ENCODE assay signal across 21 cellular contexts in the genomic region with DNA sequence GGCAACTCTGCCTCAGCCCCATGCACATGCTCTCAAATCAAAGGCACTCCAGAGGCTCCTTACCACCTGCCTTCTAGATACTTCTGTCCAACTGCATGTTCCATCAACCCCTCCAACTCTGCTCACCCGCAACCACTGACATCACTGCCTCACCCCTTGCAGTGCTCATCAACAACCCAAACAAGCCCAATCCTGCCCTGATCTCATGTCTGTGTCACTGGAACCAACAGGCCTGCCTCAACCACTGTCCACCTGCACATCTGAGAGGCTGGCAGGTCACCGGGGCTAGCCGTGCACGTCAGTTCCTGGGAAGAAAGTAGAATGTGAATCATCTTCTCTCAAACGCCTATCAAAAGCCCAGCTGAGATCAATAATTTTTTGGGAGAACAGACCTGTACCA. TPM values are rescaled to one million over a fixed set of nuclear protein-coding genes. Genes with fewer than 3 reads are reported as not detected.
DNase-seq lines count a peak whose midpoint lies in the region; ATAC-seq, FAIRE-seq and TF ChIP-seq lines count a peak whose summit lies in the region.
"Had no signal": no experiment of that assay in that cellular context is flagged by ENCODE, and none has a peak within 500 bp of the region (broad histone marks: within the 10 kb centered on the region; RNA-seq: fewer than 3 reads in every experiment).

No MANE protein-coding gene starts in this region.

- peaks cover 84 to 85% of the 10 kb centered on the region in 2 experiments for H4K20me1 ChIP-seq in H1 (replicated peaks in 1 of 2; ENCODE audit: control insufficient read depth in 1 of 2, insufficient read depth in 2 of 2, low read length in 2 of 2)

- CTCF ChIA-PET in H1 (lab: Charles Lee; ENCODE audit: partially characterized antibody) = interaction anchor here (1.1 to 1.9 kb wide), 2 partner anchors 9 to 18 kb away, joined by 4 to 5 read pairs; no protein-coding TSS in a partner anchor

- no peak overlapping the region for H2BK12ac ChIP-seq in H1 (ENCODE audit: low read depth, low read length)

- no peak overlapping the region for H2AK5ac ChIP-seq in H1 (ENCODE audit: low read depth, low read length)

- H3K27me3 Mint-ChIP-seq in natural killer cell (ENCODE audit: low read depth in 2 of 2) = no peaks in the 10 kb centered on the region

- peak overlapping the region; percentile 90 to 91 for H3K27ac Mint-ChIP-seq in natural killer cell

- H4K8ac ChIP-seq in H1 (ENCODE audit: extremely low read depth, insufficient read depth, low read length) = no peak overlapping the region

- H3K4me3 Mint-ChIP-seq in natural killer cell = peak overlapping the region; percentile 28
- H3K4me3 Mint-ChIP-seq: CD8-positive, alpha-beta memory T cell had no signal

- peak overlapping the region in 1 of 2 experiments; percentile 11; a peak in 1 of 4 replicates for H3K4me2 ChIP-seq in H1 (ENCODE audit: insufficient read depth in 1 of 2, low read depth in 2 of 2, low read length in 2 of 2)

- ATAC-seq in natural killer cell (no peak), GM18861 (IDR thresholded peaks at IDR 0.05; ENCODE audit: unreplicated experiment) (no peak)
- ATAC-seq: HCT116 had no signal

- no peaks in the 10 kb centered on the region for H3K9me3 Mint-ChIP-seq in natural killer cell
- H3K9me3 Mint-ChIP-seq: CD8-positive, alpha-beta memory T cell had no signal

- H3K36me3 ChIP-seq in H1 (ENCODE audit: control insufficient read depth in 2 of 4, insufficient read depth in 4 of 4, low read length in 3 of 4) (peaks cover 10 to 76% (median 13%) of the 10 kb centered on the region in 4 experiments), thyroid gland (peaks cover 0 to 13% of the 10 kb centered on the region in 2 donors)

- H3K4ac ChIP-seq in H1 (replicated peaks; ENCODE audit: insufficient read length, low read depth, low read length) = no peak overlapping the region

- H2BK20ac ChIP-seq in H1 (ENCODE audit: low read length) = no peak overlapping the region

- no peak for TF ChIP-seq POLR2A in H1 (IDR thresholded peaks at IDR 0.05; ENCODE audit: control extremely low read depth in 1 of 2, low read depth in 2 of 2, low read length in 2 of 2)
- TF ChIP-seq POLR2A in thyroid gland (IDR thresholded peaks at IDR 0.05) = no peak
- no peak for TF ChIP-seq POLR2A in GM12892 (IDR thresholded peaks at IDR 0.05; ENCODE audit: low read depth, low read length)

- DNase-seq in DMS79 treated with DMSO at 0.1 percent for 48 hours (lab: John Stamatoyannopoulos, UW) = peak; percentile 20
- DNase-seq in DMS79 (lab: John Stamatoyannopoulos, UW) = no peak
- no peak for DNase-seq in H1 (ENCODE audit: low read depth in 1 of 2, low spot score in 2 of 2)
- no peak for DNase-seq in natural killer cell
- peak; percentile 26 to 44 for DNase-seq in thyroid gland
- DNase-seq in GM12892 (ENCODE audit: insufficient read length) = no peak
- DNase-seq in superior temporal gyrus (ENCODE audit: extremely low spot score) = no peak
- DNase-seq: BE2C; CD8-positive, alpha-beta memory T cell; GF-D8; NCI-H1105 treated with DMSO at 0.1 percent for 48 hours; NCI-H187 treated with DMSO at 0.1 percent for 48 hours; NCI-H446; NCI-H748 treated with DMSO at 0.1 percent for 48 hours; RPMI8226; SJCRH30 had no signal

- H3K56ac ChIP-seq in H1 (replicated peaks; ENCODE audit: insufficient read length, low read depth, low read length) = no peak overlapping the region

- no peak overlapping the region for H3K4me3 ChIP-seq in H1 (ENCODE audit: extremely low read depth in 1 of 4, insufficient read depth in 2 of 4, low read depth in 3 of 4, low read length in 4 of 4)
- no peak overlapping the region for H3K4me3 ChIP-seq in thyroid gland (replicated peaks in 1 of 3)
- H3K4me3 ChIP-seq: SJCRH30 had no signal

- H4K91ac ChIP-seq in H1 (replicated peaks; ENCODE audit: insufficient read length, low read length) = no peak overlapping the region

- TF ChIP-seq CTCF in H1 (IDR thresholded peaks at IDR 0.05; ENCODE audit: control extremely low read depth in 1 of 3, insufficient read depth in 1 of 3, low read depth in 1 of 3, low read length in 3 of 3) (no peak), natural killer cell (IDR thresholded peaks at IDR 0.05) (no peak), thyroid gland (IDR thresholded peaks at IDR 0.05) (no peak)

- no peaks in the 10 kb centered on the region for H3K9me3 ChIP-seq in H1 (ENCODE audit: insufficient read depth in 2 of 2, low read depth in 1 of 2, low read length in 1 of 2)
- H3K9me3 ChIP-seq in thyroid gland = no peaks in the 10 kb centered on the region
- H3K9me3 ChIP-seq: BE2C, SJCRH30 had no signal

- H3K23ac ChIP-seq in H1 (ENCODE audit: insufficient read length) = no peak overlapping the region

- H3K79me1 ChIP-seq in H1 (ENCODE audit: low read depth, low read length) = peaks cover 44% of the 10 kb centered on the region

- POLR2A ChIA-PET in H1 (lab: Charles Lee; ENCODE audit: partially characterized antibody) = interaction anchor here (0.8 to 3.9 kb wide), 3 partner anchors 9 to 15 kb away, joined by 3 to 18 read pairs (median 7); no protein-coding TSS in a partner anchor

- H3K4me1 ChIP-seq in H1 (replicated peaks in 1 of 4; ENCODE audit: control insufficient read depth in 3 of 4, insufficient read depth in 4 of 4, low read length in 3 of 4) (peaks cover 1 to 36% (median 17%) of the 10 kb centered on the region in 4 experiments; a peak in 6 of 7 replicates), thyroid gland (peaks cover 39 to 75% of the 10 kb centered on the region in 2 donors)

- no peak overlapping the region for H3K18ac ChIP-seq in H1 (ENCODE audit: extremely low read depth, low read length)

- H3K27me3 ChIP-seq in H1 (replicated peaks in 1 of 4; ENCODE audit: control insufficient read depth in 3 of 4, extremely low read depth in 1 of 4, insufficient read depth in 3 of 4, low read length in 3 of 4) = no peaks in the 10 kb centered on the region
- no peaks in the 10 kb centered on the region for H3K27me3 ChIP-seq in thyroid gland
- H3K27me3 ChIP-seq: BE2C, SJCRH30 had no signal

- no peak overlapping the region for H3K9ac ChIP-seq in H1 (replicated peaks in 1 of 4; ENCODE audit: extremely low read depth in 1 of 4, low read depth in 3 of 4, low read length in 3 of 4)

- no peak overlapping the region for H2BK15ac ChIP-seq in H1 (ENCODE audit: low read length)

- no peak for TF ChIP-seq EP300 in H1 (IDR thresholded peaks at IDR 0.05; ENCODE audit: borderline replicate concordance in 1 of 2, low read depth in 2 of 2, low read length in 2 of 2)

- no peak overlapping the region for H2BK5ac ChIP-seq in H1 (ENCODE audit: low read depth, low read length)

- H4K5ac ChIP-seq in H1 (ENCODE audit: insufficient read length, low read depth, low read length) = no peak overlapping the region

- H3K36me3 Mint-ChIP-seq in natural killer cell = no peaks in the 10 kb centered on the region
- H3K36me3 Mint-ChIP-seq: CD8-positive, alpha-beta memory T cell had no signal

- no peak overlapping the region for H3K14ac ChIP-seq in H1 (ENCODE audit: insufficient read length)

- H3K4me1 Mint-ChIP-seq in natural killer cell = peaks cover 85 to 91% of the 10 kb centered on the region in 2 donors
- H3K4me1 Mint-ChIP-seq: CD8-positive, alpha-beta memory T cell had no signal

- no peak overlapping the region for H2AFZ ChIP-seq in H1 (ENCODE audit: low read length)

- H2BK120ac ChIP-seq in H1 (replicated peaks; ENCODE audit: low read depth, low read length) = no peak overlapping the region

- intact Hi-C loops in natural killer cell (cut with micrococcal nuclease) (no loop called here), thyroid gland (cut with DNase I) (no loop called here)

- H3K27ac ChIP-seq in H1 (ENCODE audit: low read depth, low read length) (no peak overlapping the region), thyroid gland (peak overlapping the region in 1 of 3 donors; percentile 16)
- H3K27ac ChIP-seq: 22Rv1, HL-60, SJCRH30 had no signal

- H3K23me2 ChIP-seq in H1 (ENCODE audit: low read depth, low read length) = no peaks in the 10 kb centered on the region

- peaks cover 96 to 100% of the 10 kb centered on the region in 2 experiments for H3K79me2 ChIP-seq in H1 (ENCODE audit: control insufficient read depth in 1 of 2, insufficient read depth in 2 of 2, low read length in 2 of 2)

- TF ChIP-seq RAD21 in H1 (IDR thresholded peaks at IDR 0.05 in 1 of 2, conservative IDR thresholded peaks at IDR 0.05 in 1 of 2; ENCODE audit: low read depth in 2 of 2, low read length in 2 of 2) = no peak

- no peak for FAIRE-seq in H1 (lab: Jason Lieb, UNC)
- no peak for FAIRE-seq in GM12892 (lab: Jason Lieb, UNC)
- FAIRE-seq: D721Med had no signal

- 97% methylated on average over 5 of the region's 5 CpGs; no CpG with 5 or more reads in 1 of the 2 experiments for WGBS in H1 (ENCODE audit: extremely low coverage in 1 of 2, insufficient coverage in 1 of 2, insufficient read length in 1 of 2, insufficient replicate concordance in 2 of 2, low coverage in 1 of 2, low lambda C conversion rate in 2 of 2, missing lambda C conversion rate in 1 of 2), 2 experiments
- 81 to 85% methylated on average over 5 of the region's 5 CpGs for WGBS in thyroid gland, 2 donors

TF ChIP-seq in H1, 55 proteins besides CTCF, POLR2A, EP300 and RAD21:
- TF ChIP-seq POLR2AphosphoS5 (IDR thresholded peaks at IDR 0.05; ENCODE audit: low read depth, low read length) (0 out of 2 replicates have a peak, but pooled peaks have one; percentile 33), KDM1A (IDR thresholded peaks at IDR 0.05; ENCODE audit: borderline replicate concordance, low read length) (no peak), CHD2 (IDR thresholded peaks at IDR 0.05; ENCODE audit: low read length) (no peak), KDM4A (IDR thresholded peaks at IDR 0.05; ENCODE audit: low read depth, low read length, severe bottlenecking) (peak; percentile 12), POU5F1 (IDR thresholded peaks at IDR 0.05; ENCODE audit: low read depth, low read length) (no peak), PHF8 (conservative IDR thresholded peaks at IDR 0.05; ENCODE audit: low read depth, low read length) (no peak)

RNA-seq across cellular contexts. Expression of a gene that starts 33.3 kb away (rescaled TPM):
- total RNA-seq in H1 (2021; fragmentation: NEBNext Ultra II Directional; extraction: Animal tissue kit (Norgen Biotek cat#: 25700)) = 218 and 221 TPM in 2 replicates
- polyA plus RNA-seq in H1 (2011; rRNA removed) = 208 and 274 TPM in 2 replicates
- 254 TPM for polyA plus RNA-seq in H1 (2011; cell fraction: cytosol; rRNA removed)
- 524 TPM for polyA plus RNA-seq in H1 (2011; cell fraction: nucleus; rRNA removed)
- 156 to 222 TPM (median 206 TPM) in 4 replicates for polyA plus RNA-seq in H1 (2012, experiment 1 of 2)
- polyA plus RNA-seq in H1 (2012, experiment 2 of 2) = 48.0 TPM
- 109 TPM for polyA plus RNA-seq in H1 (2013, experiment 1 of 2)
- polyA plus RNA-seq in H1 (2013, experiment 2 of 2) = 108 TPM
- 244 and 299 TPM in 2 replicates for polyA minus RNA-seq in H1 (2011; rRNA and poly(A)+ RNA removed)
- polyA minus RNA-seq in H1 (2011; cell fraction: cytosol; rRNA and poly(A)+ RNA removed) = 209 TPM
- 223 TPM for polyA minus RNA-seq in H1 (2011; cell fraction: nucleus; rRNA and poly(A)+ RNA removed)
- total RNA-seq in natural killer cell (100 to 1,000 TPM; 120 to 179 (median 124) TPM), thyroid gland (100 to 1,000 TPM in 3 of 4 donors, 10 to 100 TPM in 1; 92.4 to 136 (median 125) TPM)
- 2.2 TPM for polyA plus RNA-seq in GM12892 (2012; ENCODE audit: missing spikeins)

Comparison
In these comparisons a context has a peak if more than half of its experiments do, and no peak if none do; other contexts are left out.
1. DNase-seq: peak in DMS79 treated with DMSO at 0.1 percent for 48 hours (single experiment) and thyroid gland (2 of 2); none in DMS79 (single experiment), H1 (0 of 2), natural killer cell (single experiment), GM12892 (single experiment) and superior temporal gyrus (single experiment).